Comparison of ENCODE assay signal across 8 cellular contexts in genomic region chr17:7261377-7262191, GRCh38. TPM values are rescaled to one million over a fixed set of nuclear protein-coding genes. Genes with fewer than 3 reads are reported as not detected.
DNase-seq lines count a peak whose midpoint lies in the region; ATAC-seq and TF ChIP-seq lines count a peak whose summit lies in the region.

No MANE protein-coding gene starts in this region.

- H3K56ac ChIP-seq in H9 (ENCODE audit: insufficient read length, low read depth, low read length): no peak overlapping the region

- H3K79me1 ChIP-seq in H9 (ENCODE audit: insufficient read depth, low read depth, low read length, poor library complexity, severe bottlenecking): no peaks in the 10 kb centered on the region

- peak overlapping the region; percentile 98 for H3K18ac ChIP-seq in H9 (ENCODE audit: insufficient read length, low read depth, low read length)

- H3K4me3 ChIP-seq in gastrocnemius medialis: peak overlapping the region; percentile 52 to 63 (median 53)

- peak overlapping the region; percentile 95 for H3K9ac ChIP-seq in H9 (ENCODE audit: extremely low read depth, insufficient read length, low read length)

- intact Hi-C loops in left ventricle myocardium superior (cut with micrococcal nuclease): no loop called here
- intact Hi-C loops in gastrocnemius medialis (cut with DNase I; ENCODE audit: low total_unique reads): no loop called here

- peaks cover 8% of the 10 kb centered on the region; the same call in 1 of the 2 replicates for H3K79me2 ChIP-seq in H9 (ENCODE audit: insufficient read depth, low read length)

- H4K5ac ChIP-seq in H9 (ENCODE audit: insufficient read length, low read depth, low read length): peak overlapping the region; percentile 37

- no peaks in the 10 kb centered on the region for H3K9me3 ChIP-seq in H9 (ENCODE audit: control insufficient read depth, low read depth, low read length)
- H3K9me3 ChIP-seq in gastrocnemius medialis: no peaks in the 10 kb centered on the region

- H3K27ac Mint-ChIP-seq in H9: peak overlapping the region; percentile 94 to 99 (median 96)
- no peak overlapping the region for H3K27ac Mint-ChIP-seq in activated T-helper 17 cell treated with anti-CD3 and anti-CD28 coated beads, Interleukin-2, amount 50 U/mL, for 72 hours

- H3K27me3 ChIP-seq in H9 (ENCODE audit: insufficient read depth, low read length): no peaks in the 10 kb centered on the region
- peaks cover 41 to 52% (median 43%) of the 10 kb centered on the region in 3 donors for H3K27me3 ChIP-seq in gastrocnemius medialis

- peaks cover 4% of the 10 kb centered on the region; the same call in 1 of the 2 replicates for H3K4me1 ChIP-seq in H9 (ENCODE audit: insufficient read depth, low read length)
- peaks cover 5 to 9% of the 10 kb centered on the region in 2 donors for H3K4me1 ChIP-seq in gastrocnemius medialis

- peak overlapping the region; percentile 86 to 93 for H3K4me3 Mint-ChIP-seq in H9
- peak overlapping the region; percentile 77 for H3K4me3 Mint-ChIP-seq in activated T-helper 17 cell treated with anti-CD3 and anti-CD28 coated beads, Interleukin-2, amount 50 U/mL, for 72 hours

- ATAC-seq in activated T-helper 17 cell treated with anti-CD3 and anti-CD28 coated beads, Interleukin-2, amount 50 U/mL, for 72 hours (replicated peaks): peak; percentile 49
- peak; percentile 33 for ATAC-seq in left ventricle myocardium superior
- peak; percentile 16 to 39 for ATAC-seq in gastrocnemius medialis

- peaks cover 2% of the 10 kb centered on the region for H3K27me3 Mint-ChIP-seq in H9 (ENCODE audit: low read depth)
- H3K27me3 Mint-ChIP-seq in activated T-helper 17 cell treated with anti-CD3 and anti-CD28 coated beads, Interleukin-2, amount 50 U/mL, for 72 hours: peaks cover 14% of the 10 kb centered on the region

- H2AK5ac ChIP-seq in H9 (ENCODE audit: insufficient read length, low read length): no peak overlapping the region

- no peak for DNase-seq in H9
- DNase-seq in left ventricle myocardium superior: no peak
- DNase-seq in gastrocnemius medialis: no peak
- no peak for DNase-seq in cortex of kidney (lab: John Stamatoyannopoulos, UW)
- DNase-seq in GM19238 (ENCODE audit: insufficient read length, low spot score): no peak
- no peak for DNase-seq in MV-4-11 (lab: John Stamatoyannopoulos, UW)
- DNase-seq in NCI-H2029 (lab: John Stamatoyannopoulos, UW): no peak

- no peak overlapping the region for H2BK15ac ChIP-seq in H9 (ENCODE audit: low read depth, low read length)

- H2BK120ac ChIP-seq in H9 (ENCODE audit: low read depth, low read length, poor library complexity, severe bottlenecking): peak overlapping the region; percentile 39

- no peak overlapping the region for H2BK20ac ChIP-seq in H9 (ENCODE audit: low read depth, low read length, poor library complexity, severe bottlenecking)

- H3K4ac ChIP-seq in H9 (ENCODE audit: low read depth, low read length): peak overlapping the region; percentile 91; the same call in 1 of the 2 replicates

- H3K36me3 Mint-ChIP-seq in H9 (ENCODE audit: insufficient read depth in 1 of 3, low read depth in 3 of 3): peaks cover 7 to 38% (median 31%) of the 10 kb centered on the region in 3 experiments
- H3K36me3 Mint-ChIP-seq in activated T-helper 17 cell treated with anti-CD3 and anti-CD28 coated beads, Interleukin-2, amount 50 U/mL, for 72 hours (ENCODE audit: low read depth): peaks cover 37% of the 10 kb centered on the region

- no peak overlapping the region for H3T11ph ChIP-seq in H9 (ENCODE audit: low read length)

- H3K27ac ChIP-seq in H9 (ENCODE audit: insufficient read length, low read depth, low read length) (peak overlapping the region; percentile 55), gastrocnemius medialis (peak overlapping the region in 1 of 4 donors; percentile 11)

- H3K23ac ChIP-seq in H9 (ENCODE audit: insufficient read length, low read depth, low read length): no peak overlapping the region

- no peak for TF ChIP-seq POLR2A in gastrocnemius medialis (IDR thresholded peaks at IDR 0.05)

- H4K20me1 ChIP-seq in H9 (ENCODE audit: control insufficient read depth, insufficient read depth, insufficient read length): no peaks in the 10 kb centered on the region

- peak overlapping the region; percentile 31 for H2BK5ac ChIP-seq in H9 (ENCODE audit: insufficient read length, low read length)

- H4K91ac ChIP-seq in H9 (ENCODE audit: insufficient read length, low read depth, low read length): peak overlapping the region; percentile 95

- H2BK12ac ChIP-seq in H9 (ENCODE audit: insufficient read length, low read depth, low read length): peak overlapping the region; percentile 84

- no CpG with 5 or more reads among the region's 72 CpGs for WGBS in H9 (ENCODE audit: extremely low coverage, insufficient read length, low lambda C conversion rate)

- peaks cover 0 to 34% of the 10 kb centered on the region in 2 donors for H3K36me3 ChIP-seq in gastrocnemius medialis

- H3K4me2 ChIP-seq in H9 (ENCODE audit: insufficient read depth, insufficient read length, low read length): peak overlapping the region; percentile 76

- peaks cover 0 to 4% of the 10 kb centered on the region in 2 experiments; a peak in 1 of 5 replicates for H3K9me3 Mint-ChIP-seq in H9
- H3K9me3 Mint-ChIP-seq in activated T-helper 17 cell treated with anti-CD3 and anti-CD28 coated beads, Interleukin-2, amount 50 U/mL, for 72 hours: no peaks in the 10 kb centered on the region

- peak overlapping the region; percentile 98 for H3K14ac ChIP-seq in H9 (ENCODE audit: insufficient read depth, low read length)

- no peak overlapping the region for H2AFZ ChIP-seq in H9 (ENCODE audit: low read length)

- TF ChIP-seq CTCF in H9 (conservative IDR thresholded peaks at IDR 0.05) (no peak), gastrocnemius medialis (IDR thresholded peaks at IDR 0.05 in 4 of 5, conservative IDR thresholded peaks at IDR 0.05 in 1 of 5) (no peak)

- in situ Hi-C loops in gastrocnemius medialis (cut with MboI; ENCODE audit: low sequenced_read_pairs in 4 of 4): no loop called here

- H3K4me1 Mint-ChIP-seq in H9: peaks cover 29 to 44% of the 10 kb centered on the region in 2 experiments
- H3K4me1 Mint-ChIP-seq in activated T-helper 17 cell treated with anti-CD3 and anti-CD28 coated beads, Interleukin-2, amount 50 U/mL, for 72 hours: peaks cover 10% of the 10 kb centered on the region

- H3K23me2 ChIP-seq in H9 (ENCODE audit: insufficient read length, low read depth, low read length, poor library complexity, severe bottlenecking): peaks cover 25% of the 10 kb centered on the region

- peak overlapping the region; percentile 25 for H4K8ac ChIP-seq in H9 (replicated peaks; ENCODE audit: insufficient read length, low read depth, low read length)

RNA-seq across cellular contexts. Expression of gene CLDN7, which starts 0.7 kb away (rescaled TPM):
- total RNA-seq in H9 (2021) (174 and 177 TPM in 2 replicates), left ventricle myocardium superior (1.8 TPM), gastrocnemius medialis (1 to 10 TPM in 1 of 4 donors, under 1 TPM in 1, not detected in 2; 0.46 to 5.1 TPM)
- total RNA-seq in activated T-helper 17 cell treated with anti-CD3 and anti-CD28 coated beads, Interleukin-2, amount 50 U/mL, for 72 hours: 1 to 10 TPM in 1 of 2 donors, under 1 TPM in 1; 0.52 to 1.0 TPM

RNA-seq across cellular contexts. Expression of gene ELP5, which starts 9.6 kb away (rescaled TPM):
- total RNA-seq in H9 (2021): 46.5 and 49.6 TPM in 2 replicates
- total RNA-seq in activated T-helper 17 cell treated with anti-CD3 and anti-CD28 coated beads, Interleukin-2, amount 50 U/mL, for 72 hours: 10 to 100 TPM; 43.7 to 72.0 TPM
- 85.3 TPM for total RNA-seq in left ventricle myocardium superior
- total RNA-seq in gastrocnemius medialis: 10 to 100 TPM; 13.3 to 52.7 (median 26.7) TPM

RNA-seq across cellular contexts. Expression of gene CTDNEP1, which starts 10.1 kb away (rescaled TPM):
- total RNA-seq in H9 (2021) (134 and 141 TPM in 2 replicates), left ventricle myocardium superior (122 TPM), gastrocnemius medialis (100 to 1,000 TPM in 3 of 4 donors, 10 to 100 TPM in 1; 71.5 to 150 (median 111) TPM)
- 100 to 1,000 TPM; 152 to 209 TPM for total RNA-seq in activated T-helper 17 cell treated with anti-CD3 and anti-CD28 coated beads, Interleukin-2, amount 50 U/mL, for 72 hours

RNA-seq across cellular contexts. Expression of gene GABARAP, which starts 19.3 kb away (rescaled TPM):
- 261 and 266 TPM in 2 replicates for total RNA-seq in H9 (2021)
- total RNA-seq in activated T-helper 17 cell treated with anti-CD3 and anti-CD28 coated beads, Interleukin-2, amount 50 U/mL, for 72 hours: 100 to 1,000 TPM; 190 to 239 TPM
- 456 TPM for total RNA-seq in left ventricle myocardium superior
- 100 to 1,000 TPM; 207 to 626 (median 258) TPM for total RNA-seq in gastrocnemius medialis

RNA-seq across cellular contexts. Expression of gene SLC2A4, which starts 19.9 kb away (rescaled TPM):
- 4.4 and 4.7 TPM in 2 replicates for total RNA-seq in H9 (2021)
- not detected for total RNA-seq in activated T-helper 17 cell treated with anti-CD3 and anti-CD28 coated beads, Interleukin-2, amount 50 U/mL, for 72 hours
- total RNA-seq in left ventricle myocardium superior: 170 TPM
- total RNA-seq in gastrocnemius medialis: 100 to 1,000 TPM; 148 to 310 (median 227) TPM

Comparison
In these comparisons a context has a peak if more than half of its experiments do, and no peak if none do; other contexts are left out.
1. RNA of gene CLDN7, which starts 0.7 kb away (total RNA-seq): 174 to 177 TPM in H9; 1.8 TPM in left ventricle myocardium superior (single experiment), 0.52 to 1.0 TPM in activated T-helper 17 cell treated with anti-CD3 and anti-CD28 coated beads, Interleukin-2, amount 50 U/mL, for 72 hours and 0.46 to 5.1 TPM in gastrocnemius medialis; every median in the first group is over 10 times any median in the second.
2. Peak in every context shown above with its lines, with median percentiles within 50 percentile points of each other: ATAC-seq.